18 cellular contexts compared by ENCODE assay signal in genomic region chr2:15363734-15364133, GRCh38.
"Had no signal": no experiment of that assay in that cellular context is flagged by ENCODE, and none has a peak within 500 bp of the region (broad histone marks: within the 10 kb centered on the region; RNA-seq: fewer than 3 reads in every experiment).

No MANE protein-coding gene starts in this region.

- H3K27me3 ChIP-seq: colonic mucosa, dorsolateral prefrontal cortex, gastrocnemius medialis, heart right ventricle, neutrophil, spleen, stomach had no signal

- H3K4me1 ChIP-seq: colonic mucosa, gastrocnemius medialis, heart right ventricle had no signal

- H3K4me3 ChIP-seq: colonic mucosa, dorsolateral prefrontal cortex, gastrocnemius medialis, heart right ventricle, spleen, stomach had no signal

- H3K27ac ChIP-seq: colonic mucosa, dorsolateral prefrontal cortex, gastrocnemius medialis, heart right ventricle, neutrophil, spleen, stomach had no signal

- H3K36me3 ChIP-seq: colonic mucosa, gastrocnemius medialis had no signal

- DNase-seq: colonic mucosa; dorsolateral prefrontal cortex; effector CD8-positive, alpha-beta T cell; gastrocnemius medialis; heart right ventricle; hypothalamus; naive thymus-derived CD4-positive, alpha-beta T cell; posterior cingulate gyrus; spleen; stimulated activated CD4-positive, alpha-beta T cell treated with anti-CD3 and anti-CD28 coated beads, Interleukin-15, amount 100 ng/mL, for 24 hours; stimulated activated CD4-positive, alpha-beta T cell treated with anti-CD3 and anti-CD28 coated beads, Interleukin-1b, Interleukin-23, amount 100 ng/mL, for 48 hours; stimulated activated CD4-positive, alpha-beta T cell treated with anti-CD3 and anti-CD28 coated beads, Interleukin-4, amount 100 ng/mL, for 24 hours; stimulated activated naive CD4-positive, alpha-beta T cell; stomach; substantia nigra had no signal

- H3K9me3 ChIP-seq: colonic mucosa, gastrocnemius medialis, heart right ventricle, neutrophil, spleen, stomach had no signal

- ATAC-seq: esophagus mucosa; gastrocnemius medialis; heart right ventricle; naive thymus-derived CD4-positive, alpha-beta T cell; sciatic nerve had no signal
